ENCODE assay signal across 14 cellular contexts in genomic region chr1:32806315-32806714, GRCh38.
"Had no signal": no experiment of that assay in that cellular context is flagged by ENCODE, and none has a peak within 500 bp of the region (broad histone marks: within the 10 kb centered on the region; RNA-seq: fewer than 3 reads in every experiment).

No MANE protein-coding gene starts in this region.

- DNase-seq: activated CD4-positive, alpha-beta T cell treated with anti-CD3 and anti-CD28 coated beads, Interleukin-2, amount 10 ng/mL, durations not matched to agents 7 days and 5 days; activated CD8-positive, alpha-beta memory T cell treated with anti-CD3 and anti-CD28 coated beads, Interleukin-2, amount 50 U/mL, for 4 hours; activated naive CD4-positive, alpha-beta T cell treated with anti-CD3 and anti-CD28 coated beads for 36 hours; activated T-cell treated with anti-CD3 and anti-CD28 coated beads, Interleukin-2, amount 50 U/mL, for 4 hours; cortex of kidney; natural killer cell; ovary; psoas muscle; right lobe of liver; small intestine; stimulated activated CD4-positive, alpha-beta T cell treated with anti-CD3 and anti-CD28 coated beads, Interleukin-15, amount 100 ng/mL, for 24 hours; stimulated activated CD4-positive, alpha-beta T cell treated with anti-CD3 and anti-CD28 coated beads, Interleukin-2, amount 100 ng/mL, for 48 hours; trophoblast cell had no signal

- H3K4me3 ChIP-seq: ovary, psoas muscle, right lobe of liver had no signal

- ATAC-seq: activated CD4-positive, CD25-positive, alpha-beta regulatory T cell treated with anti-CD3 and anti-CD28 coated beads, Interleukin-2, amount 50 U/mL, for 24 hours; activated T-cell treated with anti-CD3 and anti-CD28 coated beads, Interleukin-2, amount 50 U/mL, for 4 hours; natural killer cell; psoas muscle; right lobe of liver had no signal

- H3K4me1 ChIP-seq: psoas muscle, right lobe of liver had no signal

- H3K27me3 ChIP-seq: ovary, right lobe of liver had no signal

- H3K27ac ChIP-seq: ovary, psoas muscle, right lobe of liver had no signal

- H3K9me3 ChIP-seq: ovary, psoas muscle, right lobe of liver had no signal

- H3K36me3 ChIP-seq: ovary had no signal
